In genomic region chr15:83818591-83818990, GRCh38 we compare ENCODE assay signal across 32 cellular contexts.
"Had no signal": no experiment of that assay in that cellular context is flagged by ENCODE, and none has a peak within 500 bp of the region (broad histone marks: within the 10 kb centered on the region; RNA-seq: fewer than 3 reads in every experiment).

No MANE protein-coding gene starts in this region.

- H3K36me3 ChIP-seq: brain microvascular endothelial cell, esophagus muscularis mucosa, gastrocnemius medialis, WERI-Rb-1 had no signal

- ATAC-seq: activated CD4-positive, CD25-positive, alpha-beta regulatory T cell treated with anti-CD3 and anti-CD28 coated beads, Interleukin-2, amount 50 U/mL, for 24 hours; activated CD8-positive, alpha-beta T cell treated with anti-CD3 and anti-CD28 coated beads for 36 hours; activated T-cell treated with anti-CD3 and anti-CD28 coated beads, Interleukin-2, amount 50 U/mL, for 4 hours; activated T-helper 17 cell treated with anti-CD3 and anti-CD28 coated beads, Interleukin-2, amount 50 U/mL, for 72 hours; effector memory CD8-positive, alpha-beta T cell; foreskin keratinocyte; gastrocnemius medialis; heart right ventricle; T-helper 17 cell had no signal

- DNase-seq: activated B cell treated with CpG ODN at 0.5 μM for 24 hours; activated CD4-positive, alpha-beta T cell treated with anti-CD3 and anti-CD28 coated beads for 48 hours; activated CD4-positive, alpha-beta T cell treated with anti-CD3 and anti-CD28 coated beads, Interleukin-2, amount 50 U/mL, for 1 hour; activated CD4-positive, alpha-beta T cell treated with anti-CD3 and anti-CD28 coated beads, Interleukin-2, amount 50 U/mL, for 48 hours; activated CD8-positive, alpha-beta memory T cell treated with anti-CD3 and anti-CD28 coated beads for 24 hours; activated CD8-positive, alpha-beta T cell treated with anti-CD3 and anti-CD28 coated beads for 36 hours; activated effector memory CD4-positive, alpha-beta T cell treated with Interleukin-2 at 50 U/mL for 16 hours; activated gamma-delta T cell treated with Interleukin-2 at 50 U/mL for 16 hours; activated naive CD4-positive, alpha-beta T cell treated with anti-CD3 and anti-CD28 coated beads, Interleukin-2, amount 50 U/mL, for 16 hours; activated naive CD4-positive, alpha-beta T cell treated with Interleukin-2 at 50 U/mL for 16 hours; activated T-cell treated with anti-CD3 and anti-CD28 coated beads, Interleukin-2, amount 50 U/mL, for 4 hours; amniotic stem cell; anterior cingulate cortex; brain microvascular endothelial cell; caudate nucleus; cortex of kidney; dermis blood vessel endothelial cell; effector CD4-positive, alpha-beta T cell; effector memory CD8-positive, alpha-beta T cell; erythroblast; foreskin keratinocyte; gastrocnemius medialis; glutamatergic neuron; heart right ventricle; T-helper 17 cell; T1000; WERI-Rb-1 had no signal

- H3K4me1 ChIP-seq: foreskin keratinocyte, gastrocnemius medialis had no signal

- H3K4me3 ChIP-seq: esophagus muscularis mucosa, gastrocnemius medialis, heart right ventricle had no signal

- H3K27me3 ChIP-seq: brain microvascular endothelial cell, esophagus muscularis mucosa, foreskin keratinocyte, gastrocnemius medialis, heart right ventricle had no signal

- H3K9me3 ChIP-seq: esophagus muscularis mucosa, gastrocnemius medialis, heart right ventricle had no signal

- H3K27ac ChIP-seq: brain microvascular endothelial cell, esophagus muscularis mucosa, foreskin keratinocyte, gastrocnemius medialis, heart right ventricle, WERI-Rb-1 had no signal

- FAIRE-seq: astrocyte, colon had no signal
